In genomic region chr7:103668538-103668937, GRCh38 we compare ENCODE assay signal across 23 cellular contexts.
"Had no signal": no experiment of that assay in that cellular context is flagged by ENCODE, and none has a peak within 500 bp of the region (broad histone marks: within the 10 kb centered on the region; RNA-seq: fewer than 3 reads in every experiment).

No MANE protein-coding gene starts in this region.

- H2AFZ ChIP-seq: PC-9 had no signal

- ATAC-seq: Right ventricle myocardium inferior had no signal

- H3K4me3 ChIP-seq: PC-9, Peyer's patch, SJSA1, SK-N-MC had no signal

- H3K36me3 ChIP-seq: Peyer's patch, SJSA1 had no signal

- H3K27me3 ChIP-seq: Peyer's patch, SJSA1 had no signal

- FAIRE-seq: HTR-8/SVneo had no signal

- DNase-seq: Kasumi-1; NCI-H1092; NCI-H1105 treated with DMSO at 0.1 percent for 48 hours; NCI-H1417 treated with DMSO at 0.1 percent for 48 hours; NCI-H146; NCI-H1694 treated with DMSO at 0.1 percent for 48 hours; NCI-H1930; NCI-H2081; NCI-H2107; NCI-H345; NCI-H524; NCI-H774; NK-92 treated with Interleukin-12 subunit alpha and Interleukin-12 subunit beta, amount 100 ng/mL, for 24 hours; OCI-M1; PC-9; Peyer's patch; SHP77 treated with DMSO at 0.1 percent for 48 hours had no signal

- H3K4me2 ChIP-seq: KMS-11, PC-9 had no signal

- H3K4me1 ChIP-seq: Peyer's patch, SJSA1 had no signal

- H3K9me3 ChIP-seq: Peyer's patch, SJSA1 had no signal

- H3K27ac ChIP-seq: HL-60, KMS-11, PC-9, Peyer's patch, SJSA1, SK-N-MC had no signal

- H3K9ac ChIP-seq: KMS-11 had no signal
